ENCODE assay signal across 8 cellular contexts in genomic region chr13:24512208-24513068, GRCh38. TPM values are rescaled to one million over a fixed set of nuclear protein-coding genes. Genes with fewer than 3 reads are reported as not detected.
DNase-seq lines count a peak whose midpoint lies in the region; ATAC-seq and TF ChIP-seq lines count a peak whose summit lies in the region.

Gene PARP4, minus strand, starts transcription at chr13:24512778. Its CDS starts 9,002 bp downstream, at chr13:24503776.

- TF ChIP-seq EP300 in gastroesophageal sphincter (IDR thresholded peaks at IDR 0.05) = no peak

- 0 to 4% methylated on average over 3 to 12 of the region's 68 CpGs for WGBS in gastroesophageal sphincter (ENCODE audit: low coverage in 1 of 2), 2 donors

- H3K36me3 ChIP-seq in KOPT-K1 (ENCODE audit: insufficient read depth, low read length) (0 out of 2 replicates have a peak, but pooled peaks cover 5% of the 10 kb centered on the region), gastroesophageal sphincter (no peaks in the 10 kb centered on the region)

- ATAC-seq in GM21825 (IDR thresholded peaks at IDR 0.05; ENCODE audit: unreplicated experiment) = peak; percentile 67
- ATAC-seq in gastroesophageal sphincter = peak; percentile 93

- H3K27ac ChIP-seq in KOPT-K1 (ENCODE audit: low read depth, low read length, poor library complexity, severe bottlenecking) = peak within 1 kb of the TSS; percentile 84
- H3K27ac ChIP-seq in gastroesophageal sphincter = peak within 1 kb of the TSS; percentile 75 to 95 (median 90)
- peak within 1 kb of the TSS; percentile 11 for H3K27ac ChIP-seq in temporal lobe (ENCODE audit: low read depth, low read length)

- TF ChIP-seq CTCF in gastroesophageal sphincter (IDR thresholded peaks at IDR 0.05) = peak in 1 of 4 experiments; percentile 33

- H3K27me3 ChIP-seq in gastroesophageal sphincter = no peaks in the 10 kb centered on the region

- H3K4me1 ChIP-seq in gastroesophageal sphincter = peaks cover 0 to 26% (median 9%) of the 10 kb centered on the region in 3 donors

- DNase-seq in G401 (ENCODE audit: low spot score) = peak; percentile 11
- peak; percentile 72 for DNase-seq in SK-MEL-5 (ENCODE audit: low read depth, low spot score)
- DNase-seq in activated naive CD4-positive, alpha-beta T cell treated with Interleukin-2 at 50 U/mL for 16 hours = peak; percentile 71
- DNase-seq in nucleus accumbens (lab: John Stamatoyannopoulos, UW) = peak in 48 of 56 donors; percentile 21 to 81 (median 56)

- peak; percentile 52 to 74 for TF ChIP-seq POLR2A in gastroesophageal sphincter (IDR thresholded peaks at IDR 0.05)

- H3K9me3 ChIP-seq in KOPT-K1 (ENCODE audit: insufficient read depth, low read length, poor library complexity, severe bottlenecking) (no peaks in the 10 kb centered on the region), gastroesophageal sphincter (no peaks in the 10 kb centered on the region)

- H3K4me3 ChIP-seq in gastroesophageal sphincter = peak within 1 kb of the TSS; percentile 87 to 92

- in situ Hi-C loops in G401 (cut with HindIII; ENCODE audit: low sequenced_read_pairs) = no loop called here
- in situ Hi-C loops in SK-MEL-5 (cut with HindIII; ENCODE audit: low pct_unique_long_range_greater_than_20kb, low sequenced_read_pairs) = no loop called here

RNA-seq across cellular contexts. Expression of gene PARP4, which starts in this region (rescaled TPM):
- 19.2 and 21.2 TPM in 2 replicates for total RNA-seq in G401 (2014; rRNA removed; shearing (Covaris generic))
- 37.9 and 42.6 TPM in 2 replicates for total RNA-seq in SK-MEL-5 (2014; rRNA removed; shearing (Covaris generic))
- polyA plus RNA-seq in SK-MEL-5 (2015; cell fraction: cytosol; rRNA removed) = 36.0 and 49.5 TPM in 2 replicates
- polyA plus RNA-seq in SK-MEL-5 (2015; cell fraction: nucleus; rRNA removed) = 57.7 and 67.2 TPM in 2 replicates
- total RNA-seq in gastroesophageal sphincter (10 to 100 TPM; 35.0 to 46.9 (median 42.0) TPM), temporal lobe (7.6 TPM)

Comparison
In these comparisons a context has a peak if more than half of its experiments do, and no peak if none do; other contexts are left out.
1. Peak in every context shown above with its lines: DNase-seq, ATAC-seq, H3K4me3 ChIP-seq and H3K27ac ChIP-seq.
2. DNase-seq: peak in every context shown above with its lines; median percentile 72 in SK-MEL-5; 71 in activated naive CD4-positive, alpha-beta T cell treated with Interleukin-2 at 50 U/mL for 16 hours; 56 in nucleus accumbens; 11 in G401.
3. H3K27ac ChIP-seq: peak in every context shown above with its lines; median percentile 90 in gastroesophageal sphincter; 84 in KOPT-K1; 11 in temporal lobe.